In genomic region chr4:40553995-40554394, GRCh38 we compare ENCODE assay signal across 1 cellular context.
TF ChIP-seq lines count a peak whose summit lies in the region.

No MANE protein-coding gene starts in this region.

TF ChIP-seq in GM12878, 131 proteins besides CTCF, POLR2A, EP300 and RAD21 (continued from another document):
- TF ChIP-seq, protein P1, sequence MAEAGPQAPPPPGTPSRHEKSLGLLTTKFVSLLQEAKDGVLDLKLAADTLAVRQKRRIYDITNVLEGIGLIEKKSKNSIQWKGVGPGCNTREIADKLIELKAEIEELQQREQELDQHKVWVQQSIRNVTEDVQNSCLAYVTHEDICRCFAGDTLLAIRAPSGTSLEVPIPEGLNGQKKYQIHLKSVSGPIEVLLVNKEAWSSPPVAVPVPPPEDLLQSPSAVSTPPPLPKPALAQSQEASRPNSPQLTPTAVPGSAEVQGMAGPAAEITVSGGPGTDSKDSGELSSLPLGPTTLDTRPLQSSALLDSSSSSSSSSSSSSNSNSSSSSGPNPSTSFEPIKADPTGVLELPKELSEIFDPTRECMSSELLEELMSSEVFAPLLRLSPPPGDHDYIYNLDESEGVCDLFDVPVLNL (IDR thresholded peaks at IDR 0.05; ENCODE audit: low read depth, low read length), result no peak
- TF ChIP-seq SMAD5 (IDR thresholded peaks at IDR 0.05; ENCODE audit: low read depth) (no peak), RAD51 (IDR thresholded peaks at IDR 0.05) (no peak), SP1 (IDR thresholded peaks at IDR 0.05; ENCODE audit: low read depth, low read length) (no peak)
TF ChIP-seq in GM12878: peak in this region for 5.
